Comparison of ENCODE assay signal across 8 cellular contexts in genomic region chr15:69394556-69395282, GRCh38. TPM values are rescaled to one million over a fixed set of nuclear protein-coding genes. Genes with fewer than 3 reads are reported as not detected.
A peak's percentile ranks its signal among the peaks of the same experiment; 100 is the strongest.
DNase-seq lines count a peak whose midpoint lies in the region; ATAC-seq, FAIRE-seq and TF ChIP-seq lines count a peak whose summit lies in the region.

No MANE protein-coding gene starts in this region.

- peak in 1 of 3 donors; percentile 90 for TF ChIP-seq CTCF in lower leg skin (IDR thresholded peaks at IDR 0.05)

- DNase-seq in COR-L47 (lab: John Stamatoyannopoulos, UW) (peak; percentile 54), H54 (ENCODE audit: insufficient read length, low spot score) (peak; percentile 49), NCI-H226 (peak; percentile 72), dermis blood vessel endothelial cell (peak; percentile 83), lower leg skin (ENCODE audit: low spot score in 2 of 2) (peak; percentile 67 to 96)
- peak; percentile 81 to 87 for DNase-seq in activated CD4-positive, alpha-beta T cell treated with anti-CD3 and anti-CD28 coated beads, Interleukin-2, amount 50 U/mL, for 24 hours (ENCODE audit: low read depth in 1 of 2, low spot score in 1 of 2)
- DNase-seq in stimulated activated CD4-positive, alpha-beta T cell treated with anti-CD3 and anti-CD28 coated beads, TNF-alpha, amount 100 ng/mL, for 24 hours (ENCODE audit: low read depth in 3 of 3), result peak; percentile 76 to 83 (median 76)

- 27 to 29% methylated on average over 31 to 36 of the region's 36 CpGs for WGBS in lower leg skin, 2 donors

- TF ChIP-seq POLR2A in H54 (IDR thresholded peaks at IDR 0.05; ENCODE audit: low read depth, low read length), result no peak
- no peak for TF ChIP-seq POLR2A in lower leg skin (IDR thresholded peaks at IDR 0.05)

- FAIRE-seq in H54 (lab: Jason Lieb, UNC), result no peak

- no peak overlapping the region for H3K4me3 ChIP-seq in lower leg skin (ENCODE audit: low read depth, poor library complexity, severe bottlenecking)

- intact Hi-C loops in lower leg skin (cut with DNase I; ENCODE audit: low total_unique reads), result loop anchor here (5.0 kb wide), 1 partner anchor 337 kb away; no protein-coding TSS in a partner anchor

- ATAC-seq in GM21381 (IDR thresholded peaks at IDR 0.05; ENCODE audit: unreplicated experiment), result no peak

RNA-seq across cellular contexts. Expression of gene KIF23, which starts 19.4 kb away (rescaled TPM):
- total RNA-seq in dermis blood vessel endothelial cell, result 13.8 and 55.1 TPM in 2 replicates
- total RNA-seq in lower leg skin, result 1 to 10 TPM; 2.7 to 5.7 (median 3.1) TPM

RNA-seq across cellular contexts. Expression of gene RPLP1, which starts 57.9 kb away (rescaled TPM):
- total RNA-seq in dermis blood vessel endothelial cell (31.0 and 63.8 TPM in 2 replicates), lower leg skin (1,000 to 10,000 TPM; 1,024 to 2,624 (median 1,151) TPM)

Comparison
In these comparisons a context has a peak if more than half of its experiments do, and no peak if none do; other contexts are left out.
1. RNA of gene RPLP1, which starts 57.9 kb away (total RNA-seq): 1,024 to 2,624 TPM in lower leg skin; 31.0 to 63.8 TPM in dermis blood vessel endothelial cell; every median in the first group is over 10 times any median in the second.
2. Peak in every context shown above with its lines, with median percentiles within 50 percentile points of each other: DNase-seq.